18 cellular contexts compared by ENCODE assay signal in genomic region chr5:146521403-146522106, GRCh38. TPM values are rescaled to one million over a fixed set of nuclear protein-coding genes. Genes with fewer than 3 reads are reported as not detected.
A peak's percentile ranks its signal among the peaks of the same experiment; 100 is the strongest.
DNase-seq lines count a peak whose midpoint lies in the region; ATAC-seq and TF ChIP-seq lines count a peak whose summit lies in the region.
"Had no signal": no experiment of that assay in that cellular context is flagged by ENCODE, and none has a peak within 500 bp of the region (broad histone marks: within the 10 kb centered on the region; RNA-seq: fewer than 3 reads in every experiment).

No MANE protein-coding gene starts in this region.

- intact Hi-C loops in sciatic nerve (cut with DNase I): loop anchor here (5.0 kb wide), 1 partner anchor 1324 kb away; no protein-coding TSS in a partner anchor

- H3K4me3 Mint-ChIP-seq in GM23338: no peak overlapping the region
- H3K4me3 Mint-ChIP-seq: CD8-positive, alpha-beta T cell had no signal

- H4K20me1 ChIP-seq in GM23338 (replicated peaks; ENCODE audit: insufficient read depth): no peaks in the 10 kb centered on the region
- H4K20me1 ChIP-seq: BLaER1 had no signal

- no peak overlapping the region for H3K4me3 ChIP-seq in GM23338
- H3K4me3 ChIP-seq: BLaER1 had no signal

- peaks cover 3% of the 10 kb centered on the region; the same call in 1 of the 2 replicates for H3K4me1 ChIP-seq in GM23338 (ENCODE audit: insufficient read depth)

- peaks cover 2% of the 10 kb centered on the region for H3K4me1 Mint-ChIP-seq in GM23338

- no peaks in the 10 kb centered on the region for H3K9me2 ChIP-seq in GM23338 (ENCODE audit: insufficient read depth)

- DNase-seq in NCI-H1417 (lab: John Stamatoyannopoulos, UW) (peak in 2 of 3 experiments; percentile 5 to 36), NCI-H1417 treated with DMSO at 0.1 percent for 48 hours (lab: John Stamatoyannopoulos, UW) (no peak), GM23338 (ENCODE audit: low spot score) (no peak), OCI-M1 (lab: John Stamatoyannopoulos, UW) (peak; percentile 31), erythroblast (lab: John Stamatoyannopoulos, UW) (peak; percentile 6 to 41), glomerular visceral epithelial cell (ENCODE audit: extremely low spot score) (no peak), sciatic nerve (ENCODE audit: low spot score) (no peak), cerebellar cortex (ENCODE audit: low spot score) (no peak)
- DNase-seq: CD8-positive, alpha-beta T cell; NCI-H1048; NCI-H1694 treated with DMSO at 0.1 percent for 48 hours; NCI-H2171 treated with DMSO at 0.1 percent for 48 hours; NCI-H526 treated with DMSO at 0.1 percent for 48 hours had no signal

- H3K9me3 Mint-ChIP-seq in GM23338: no peaks in the 10 kb centered on the region
- H3K9me3 Mint-ChIP-seq: CD8-positive, alpha-beta T cell had no signal

- no peaks in the 10 kb centered on the region for H3K36me3 Mint-ChIP-seq in GM23338 (ENCODE audit: low read depth)
- H3K36me3 Mint-ChIP-seq: CD8-positive, alpha-beta T cell had no signal

- no peaks in the 10 kb centered on the region for H3F3A ChIP-seq in GM23338 (replicated peaks; ENCODE audit: low read depth)

- TF ChIP-seq CTCF in GM23338 (conservative IDR thresholded peaks at IDR 0.05; ENCODE audit: low read depth in 2 of 2): no peak

- no peaks in the 10 kb centered on the region for H3K27me3 ChIP-seq in GM23338 (ENCODE audit: insufficient read depth)
- H3K27me3 ChIP-seq: BLaER1 had no signal

- no peak overlapping the region for H3K4me2 ChIP-seq in GM23338
- H3K4me2 ChIP-seq: BLaER1 had no signal

- no peaks in the 10 kb centered on the region for H3K27me3 Mint-ChIP-seq in GM23338 (ENCODE audit: insufficient read depth, low read depth, poor library complexity)

- H3K27ac Mint-ChIP-seq in GM23338: no peak overlapping the region
- H3K27ac Mint-ChIP-seq: CD8-positive, alpha-beta T cell had no signal

- H3K79me2 ChIP-seq in GM23338 (replicated peaks; ENCODE audit: insufficient read depth): no peaks in the 10 kb centered on the region

- ATAC-seq in GM23338: no peak
- ATAC-seq in sciatic nerve: no peak
- ATAC-seq: CD8-positive, alpha-beta T cell had no signal

- TF ChIP-seq POLR2A in erythroblast (IDR thresholded peaks at IDR 0.05; ENCODE audit: low read length): no peak

- no peaks in the 10 kb centered on the region for H3K36me3 ChIP-seq in GM23338 (ENCODE audit: insufficient read depth)
- H3K36me3 ChIP-seq: BLaER1 had no signal

- H2AFZ ChIP-seq in GM23338: peak overlapping the region; percentile 14; the same call in 1 of the 2 replicates

- H3K27ac ChIP-seq in GM23338 (ENCODE audit: low read depth): no peak overlapping the region
- H3K27ac ChIP-seq: 22Rv1, BLaER1 had no signal

TF ChIP-seq in GM23338, 12 proteins besides CTCF, POLR2A, EP300 and RAD21 (continues in another document):
- TF ChIP-seq NANOG (IDR thresholded peaks at IDR 0.05; ENCODE audit: borderline replicate concordance) (no peak), EZH2phosphoT487 (IDR thresholded peaks at IDR 0.05; ENCODE audit: unreplicated experiment) (no peak), ZNF462 (CRISPR knock-in tag; IDR thresholded peaks at IDR 0.05) (no peak), JUNB (IDR thresholded peaks at IDR 0.05; ENCODE audit: unreplicated experiment) (no peak), ZNF114 (CRISPR knock-in tag; IDR thresholded peaks at IDR 0.05) (no peak), EZH2 (IDR thresholded peaks at IDR 0.05; ENCODE audit: low read depth, unreplicated experiment) (no peak), STAT1 (IDR thresholded peaks at IDR 0.05; ENCODE audit: unreplicated experiment) (no peak), ETS1 (IDR thresholded peaks at IDR 0.05) (no peak), CREB1 (CRISPR knock-in tag; IDR thresholded peaks at IDR 0.05; ENCODE audit: low read depth) (no peak), ZNF331 (CRISPR knock-in tag; IDR thresholded peaks at IDR 0.05; ENCODE audit: low read depth) (no peak), POLR2AphosphoS5 (IDR thresholded peaks at IDR 0.05; ENCODE audit: low read depth) (no peak)

RNA-seq across cellular contexts. Expression of gene GPR151, which starts 5.6 kb away (rescaled TPM):
- total RNA-seq in GM23338 (2014; rRNA removed; shearing (Covaris generic)): not detected in 2 replicates
- polyA plus RNA-seq in GM23338 (2016; fragmentation: Nextera tagmentation; extraction: Ambion mirVana): not detected in 2 replicates
- not detected for total RNA-seq in sciatic nerve
- total RNA-seq: CD8-positive, alpha-beta T cell; Daoy; H1; MCF 10A had no signal

Comparison
In these comparisons a context has a peak if more than half of its experiments do, and no peak if none do; other contexts are left out.
1. DNase-seq: peak in NCI-H1417 (2 of 3), OCI-M1 (single experiment) and erythroblast (2 of 2); none in NCI-H1417 treated with DMSO at 0.1 percent for 48 hours (single experiment), GM23338 (single experiment), glomerular visceral epithelial cell (single experiment), sciatic nerve (single experiment) and cerebellar cortex (single experiment).